In genomic region chr9:121686930-121687541, GRCh38 we compare ENCODE assay signal across 8 cellular contexts. TPM values are rescaled to one million over a fixed set of nuclear protein-coding genes. Genes with fewer than 3 reads are reported as not detected.
DNase-seq lines count a peak whose midpoint lies in the region; ATAC-seq, FAIRE-seq and TF ChIP-seq lines count a peak whose summit lies in the region.

No MANE protein-coding gene starts in this region.

- H3K36me3 ChIP-seq in mammary epithelial cell (ENCODE audit: insufficient read depth, low read length) (no peaks in the 10 kb centered on the region), kidney (ENCODE audit: control insufficient read depth in 1 of 2, insufficient read depth in 2 of 2, low read length in 2 of 2) (no peaks in the 10 kb centered on the region)

- no peak overlapping the region for H3K4me3 ChIP-seq in mammary epithelial cell (replicated peaks in 1 of 3; ENCODE audit: insufficient read depth in 1 of 3, low read depth in 2 of 3, low read length in 3 of 3)
- H3K4me3 ChIP-seq in kidney (ENCODE audit: low read length in 2 of 2): no peak overlapping the region

- H3K4me1 ChIP-seq in mammary epithelial cell (ENCODE audit: insufficient read depth, low read length): no peaks in the 10 kb centered on the region
- peaks cover 3 to 4% of the 10 kb centered on the region in 2 donors for H3K4me1 ChIP-seq in kidney (ENCODE audit: control insufficient read depth in 1 of 2, insufficient read depth in 1 of 2, low read depth in 1 of 2, low read length in 2 of 2)

- H3K4me3 Mint-ChIP-seq in T-cell: no peak overlapping the region

- H3K9me3 ChIP-seq in mammary epithelial cell (replicated peaks; ENCODE audit: insufficient read depth, low read length) (no peaks in the 10 kb centered on the region), kidney (ENCODE audit: control insufficient read depth in 1 of 2, low read length in 2 of 2) (no peaks in the 10 kb centered on the region)

- H3K9me3 Mint-ChIP-seq in T-cell: no peaks in the 10 kb centered on the region

- intact Hi-C loops in mammary epithelial cell (cut with micrococcal nuclease) (loop anchor here (1.0 to 10.0 kb wide), 9 partner anchors 33 to 668 kb away; no protein-coding TSS in a partner anchor), kidney (cut with DNase I) (loop anchor here (10.0 kb wide), 1 partner anchor 298 kb away; no protein-coding TSS in a partner anchor)

- DNase-seq in CMK (ENCODE audit: low read depth) (peak; percentile 62), M059J (ENCODE audit: low read depth) (peak; percentile 60), T-cell (peak in 28 of 34 experiments; percentile 10 to 56 (median 42)), mammary epithelial cell (peak; percentile 57), kidney (peak; percentile 83)
- DNase-seq in stimulated activated CD4-positive, alpha-beta T cell treated with anti-CD3 and anti-CD28 coated beads, Interleukin-15, amount 100 ng/mL, for 48 hours (ENCODE audit: low read depth in 2 of 2): peak; percentile 36 to 61

- no peak for FAIRE-seq in kidney (lab: Jason Lieb, UNC)

- no peak overlapping the region for H3K27ac Mint-ChIP-seq in T-cell

- H3K4me1 Mint-ChIP-seq in T-cell: no peaks in the 10 kb centered on the region

- H3K4me2 ChIP-seq in mammary epithelial cell (ENCODE audit: insufficient read depth, low read depth, low read length): no peak overlapping the region

- dilution Hi-C loops in mammary epithelial cell (cut with HindIII; ENCODE audit: low sequenced_read_pairs): no loop called here

- ATAC-seq in GM19395 (IDR thresholded peaks at IDR 0.05; ENCODE audit: unreplicated experiment): peak; percentile 78
- peak in 2 of 4 experiments; percentile 46 to 56 for ATAC-seq in T-cell (replicated peaks in 1 of 4)
- no peak for ATAC-seq in GM18861 (IDR thresholded peaks at IDR 0.05; ENCODE audit: unreplicated experiment)

- CTCF ChIA-PET in T-cell (lab: Charles Lee) (interaction anchor here in 1 of 2 donors (0.8 kb wide), 1 partner anchor 306 kb away, joined by 4 read pairs; no protein-coding TSS in a partner anchor), mammary epithelial cell (lab: Charles Lee; ENCODE audit: low non-redundant PET) (interaction anchor here (0.6 to 0.7 kb wide), 7 partner anchors 13 to 283 kb away, joined by 4 to 11 read pairs (median 5); no protein-coding TSS in a partner anchor)

- H2AFZ ChIP-seq in mammary epithelial cell (ENCODE audit: low read depth, low read length): no peak overlapping the region

- H3K9ac ChIP-seq in mammary epithelial cell (ENCODE audit: insufficient read depth, low read length): no peak overlapping the region
- H3K9ac ChIP-seq in kidney (ENCODE audit: low read length in 2 of 2): no peak overlapping the region

- in situ Hi-C loops in mammary epithelial cell (cut with MboI; ENCODE audit: low sequenced_read_pairs in 2 of 2): loop anchor here (5.0 to 10.0 kb wide), 4 partner anchors 132 to 310 kb away; no protein-coding TSS in a partner anchor

- peak; percentile 95 to 98 for TF ChIP-seq CTCF in mammary epithelial cell (conservative IDR thresholded peaks at IDR 0.05 in 1 of 2, IDR thresholded peaks at IDR 0.05 in 1 of 2; ENCODE audit: extremely low read depth in 1 of 2, insufficient read depth in 1 of 2, low read depth in 1 of 2, low read length in 2 of 2)
- peak; percentile 79 for TF ChIP-seq CTCF in kidney (IDR thresholded peaks at IDR 0.05; ENCODE audit: borderline replicate concordance, extremely low read depth, insufficient read depth)

- H3K79me2 ChIP-seq in mammary epithelial cell (ENCODE audit: insufficient read depth, low read length): no peaks in the 10 kb centered on the region

- no CpG with 5 or more reads among the region's 3 CpGs for WGBS in mammary epithelial cell (ENCODE audit: low coverage, missing lambda C conversion rate)

- H3K36me3 Mint-ChIP-seq in T-cell: no peaks in the 10 kb centered on the region

- POLR2A ChIA-PET in T-cell (lab: Charles Lee): no interaction called here

- H4K20me1 ChIP-seq in mammary epithelial cell (ENCODE audit: insufficient read depth, low read length): no peaks in the 10 kb centered on the region

- H3K27ac ChIP-seq in mammary epithelial cell (ENCODE audit: insufficient read depth, low read depth, low read length) (no peak overlapping the region), kidney (ENCODE audit: low read depth in 2 of 2, low read length in 2 of 2) (no peak overlapping the region)

- peaks cover 0 to 15% of the 10 kb centered on the region in 2 donors for H3K27me3 Mint-ChIP-seq in T-cell

- H3K27me3 ChIP-seq in mammary epithelial cell (ENCODE audit: insufficient read depth, low read length): no peaks in the 10 kb centered on the region

- no TSS peak for BruUV-seq in mammary epithelial cell (replicated peaks; lab: Mats Ljungman, UMichigan)

RNA-seq across cellular contexts. Expression of gene DAB2IP, which starts 35.6 kb away (rescaled TPM):
- 2.6 and 6.2 TPM in 2 replicates for total RNA-seq in M059J (2014; rRNA removed; shearing (Covaris generic))
- total RNA-seq in T-cell (under 1 TPM in 4 of 5 donors, not detected in 1; 0.22 to 0.53 (median 0.34) TPM), mammary epithelial cell (100 to 1,000 TPM in 1 of 2 donors, 10 to 100 TPM in 1; 78.4 to 103 TPM), kidney (105 TPM)
- polyA plus RNA-seq in mammary epithelial cell (60.0 TPM), kidney (ENCODE audit: insufficient read depth, low read depth, low replicate concordance) (33.8 TPM)
- 122 TPM for polyA minus RNA-seq in mammary epithelial cell

Comparison
In these comparisons a context has a peak if more than half of its experiments do, and no peak if none do; other contexts are left out.
1. RNA of gene DAB2IP, which starts 35.6 kb away (total RNA-seq): 105 TPM in kidney (single experiment) and 78.4 to 103 TPM in mammary epithelial cell; 2.6 to 6.2 TPM in M059J and 0.22 to 0.53 TPM in T-cell; every median in the first group is over 10 times any median in the second.
2. Peak in every context shown above with its lines, with median percentiles within 50 percentile points of each other: DNase-seq.